14 cellular contexts compared by ENCODE assay signal in the genomic region with DNA sequence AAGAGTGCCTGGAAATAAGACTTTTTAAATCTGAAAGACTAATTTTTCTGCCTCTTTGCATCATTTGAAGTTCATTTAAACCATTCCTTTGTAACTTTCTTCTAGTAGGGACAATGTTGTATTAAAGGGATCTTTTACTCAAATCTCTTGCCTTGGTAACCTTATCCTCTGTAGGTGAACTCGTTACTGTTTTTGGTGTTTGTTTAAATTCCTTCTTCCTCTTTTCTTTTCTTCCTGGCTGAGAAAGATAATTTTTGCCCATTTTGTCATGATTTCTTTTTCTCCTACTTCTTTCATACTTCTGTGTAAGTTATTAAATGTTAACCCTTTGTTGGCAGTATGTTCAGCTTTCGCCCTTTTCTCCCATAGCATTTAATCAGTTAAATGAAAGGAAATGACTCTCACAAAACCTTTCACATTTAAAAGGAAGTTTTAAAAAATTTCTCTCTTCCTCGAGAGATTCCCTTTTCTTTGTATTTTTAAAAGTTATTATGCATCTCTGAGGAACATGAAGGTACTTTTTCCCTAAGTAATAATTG.
"Had no signal": no experiment of that assay in that cellular context is flagged by ENCODE, and none has a peak within 500 bp of the region (broad histone marks: within the 10 kb centered on the region; RNA-seq: fewer than 3 reads in every experiment).

No MANE protein-coding gene starts in this region.

- H3K9me3 ChIP-seq: gastrocnemius medialis, heart right ventricle had no signal

- DNase-seq: activated CD4-positive, alpha-beta T cell treated with anti-CD3 and anti-CD28 coated beads for 48 hours; activated naive CD4-positive, alpha-beta T cell treated with Interleukin-2 at 50 U/mL for 16 hours; activated naive CD8-positive, alpha-beta T cell treated with anti-CD3 and anti-CD28 coated beads, Interleukin-2, amount 50 U/mL, for 24 hours; gastrocnemius medialis; heart right ventricle; nephron progenitor cell; stimulated activated CD4-positive, alpha-beta T cell treated with anti-CD3 and anti-CD28 coated beads, Interleukin-4, amount 100 ng/mL, for 1 hour; stimulated activated CD8-positive, alpha-beta memory T cell treated with anti-CD3 and anti-CD28 coated beads, Interleukin-4, amount 100 ng/mL, for 48 hours; stimulated activated naive CD8-positive, alpha-beta T cell treated with anti-CD3 and anti-CD28 coated beads, Interleukin-15, Interleukin-2, amounts not matched to agents 100 U/mL and 50 U/mL, for 24 hours had no signal

- ATAC-seq: activated naive CD8-positive, alpha-beta T cell treated with anti-CD3 and anti-CD28 coated beads, Interleukin-2, amount 50 U/mL, for 24 hours; gastrocnemius medialis; heart right ventricle; stimulated activated naive CD8-positive, alpha-beta T cell treated with anti-CD3 and anti-CD28 coated beads, Interleukin-15, Interleukin-2, amounts not matched to agents 100 U/mL and 50 U/mL, for 24 hours had no signal

- H3K4me3 ChIP-seq: gastrocnemius medialis, heart right ventricle had no signal

- H3K27me3 Mint-ChIP-seq: activated naive CD8-positive, alpha-beta T cell treated with anti-CD3 and anti-CD28 coated beads, Interleukin-2, amount 50 U/mL, for 24 hours had no signal

- FAIRE-seq: astrocyte, colon had no signal

- H3K27me3 ChIP-seq: gastrocnemius medialis, heart right ventricle had no signal

- H3K4me3 Mint-ChIP-seq: activated naive CD8-positive, alpha-beta T cell treated with anti-CD3 and anti-CD28 coated beads, Interleukin-2, amount 50 U/mL, for 24 hours; activated T-helper 1 cell treated with anti-CD3 and anti-CD28 coated beads, Interleukin-12 subunit alpha, Interleukin-12 subunit beta, Interleukin-2, Interleukin-4 antibody, amounts not matched to agents 30 ng/mL and 10 ng/mL and 1 ng/mL, durations not matched to agents 14 hours and 24 hours and 36 hours; nephron progenitor cell had no signal

- H3K27ac ChIP-seq: epithelial cell of prostate, heart right ventricle, VCaP had no signal

- H3K27ac Mint-ChIP-seq: activated naive CD8-positive, alpha-beta T cell treated with anti-CD3 and anti-CD28 coated beads, Interleukin-2, amount 50 U/mL, for 24 hours; activated T-helper 1 cell treated with anti-CD3 and anti-CD28 coated beads, Interleukin-12 subunit alpha, Interleukin-12 subunit beta, Interleukin-2, Interleukin-4 antibody, amounts not matched to agents 30 ng/mL and 10 ng/mL and 1 ng/mL, durations not matched to agents 14 hours and 24 hours and 36 hours had no signal

- H3K9me3 Mint-ChIP-seq: activated naive CD8-positive, alpha-beta T cell treated with anti-CD3 and anti-CD28 coated beads, Interleukin-2, amount 50 U/mL, for 24 hours; activated T-helper 1 cell treated with anti-CD3 and anti-CD28 coated beads, Interleukin-12 subunit alpha, Interleukin-12 subunit beta, Interleukin-2, Interleukin-4 antibody, amounts not matched to agents 30 ng/mL and 10 ng/mL and 1 ng/mL, durations not matched to agents 14 hours and 24 hours and 36 hours had no signal
